Comparison of ENCODE assay signal across 9 cellular contexts in the genomic region with DNA sequence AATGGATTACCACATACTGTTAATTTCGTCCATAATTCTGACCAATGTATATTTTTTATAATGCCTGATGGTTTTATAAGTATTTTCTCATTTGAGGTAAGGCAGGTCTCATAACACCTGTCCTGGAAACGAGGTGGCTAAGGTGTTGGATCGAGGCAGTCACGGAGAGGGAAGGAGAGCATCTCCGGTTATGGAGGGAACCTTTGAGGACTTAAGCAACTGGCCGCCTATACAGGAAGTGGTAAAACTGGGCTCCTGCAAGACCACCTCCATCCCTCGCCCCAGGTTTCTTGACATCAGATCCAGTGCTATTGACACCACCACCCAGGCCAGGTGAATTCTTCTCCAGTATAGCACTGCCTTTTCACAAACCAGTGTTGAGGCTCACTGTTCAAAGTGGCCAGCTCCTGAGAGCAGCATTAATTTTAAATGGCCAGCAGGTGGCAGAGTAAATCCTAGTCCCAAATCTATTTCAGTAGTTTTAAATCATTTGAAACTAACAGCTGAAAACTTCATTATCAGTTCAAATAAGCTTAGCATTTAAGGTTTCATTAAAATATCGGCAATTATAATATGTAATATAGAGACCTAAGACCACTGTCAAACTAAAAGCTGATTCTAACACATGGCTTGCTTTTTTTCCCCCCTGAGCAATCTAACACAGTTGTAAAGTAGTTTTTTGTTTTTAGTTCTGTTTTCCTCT.
DNase-seq lines count a peak whose midpoint lies in the region; ATAC-seq, FAIRE-seq and TF ChIP-seq lines count a peak whose summit lies in the region.
"Had no signal": no experiment of that assay in that cellular context is flagged by ENCODE, and none has a peak within 500 bp of the region (broad histone marks: within the 10 kb centered on the region; RNA-seq: fewer than 3 reads in every experiment).

No MANE protein-coding gene starts in this region.

- CTCF ChIA-PET in T-cell (lab: Charles Lee) = interaction anchor here (0.5 to 2.7 kb wide), 21 partner anchors 10 to 1839 kb away, joined by 3 to 14 read pairs (median 4); no protein-coding TSS in a partner anchor

- peak; percentile 70 for ATAC-seq in GM21619 (IDR thresholded peaks at IDR 0.05; ENCODE audit: unreplicated experiment)
- ATAC-seq in T-cell (replicated peaks in 1 of 4) = peak; percentile 40 to 53 (median 46)

- H3K36me3 ChIP-seq in neuronal stem cell (replicated peaks in 1 of 2; ENCODE audit: control insufficient read depth in 2 of 2, insufficient read depth in 2 of 2, low read length in 2 of 2) = no peaks in the 10 kb centered on the region

- DNase-seq in activated CD4-positive, alpha-beta T cell treated with anti-CD3 and anti-CD28 coated beads, Interleukin-2, amount 10 ng/mL, durations not matched to agents 24 days and 14 days = peak; percentile 72
- no peak for DNase-seq in activated CD4-positive, alpha-beta T cell treated with anti-CD3 and anti-CD28 coated beads, Interleukin-2, amount 50 U/mL, for 4 hours
- DNase-seq in NCI-H1092 treated with DMSO at 0.1 percent for 48 hours (lab: John Stamatoyannopoulos, UW) (peak; percentile 66), T-cell (peak in 12 of 34 experiments; percentile 1 to 21 (median 10)), fibroblast of the aortic adventitia (ENCODE audit: low read depth) (peak; percentile 80), neuronal stem cell (ENCODE audit: low spot score) (no peak), RCC 7860 (ENCODE audit: low spot score) (no peak)

- H4K8ac ChIP-seq in neuronal stem cell (ENCODE audit: low read depth, low read length) = no peak overlapping the region

- H3K23ac ChIP-seq in neuronal stem cell (ENCODE audit: low read depth, low read length, poor library complexity) = no peak overlapping the region

- no peak overlapping the region for H2BK12ac ChIP-seq in neuronal stem cell (ENCODE audit: low read length)

- POLR2A ChIA-PET in T-cell (lab: Charles Lee) = no interaction called here

- no peaks in the 10 kb centered on the region for H3K36me3 Mint-ChIP-seq in activated CD4-positive, alpha-beta T cell treated with anti-CD3 and anti-CD28 coated beads, Interleukin-2, amount 10 ng/mL, durations not matched to agents 24 days and 14 days (ENCODE audit: low read depth)
- no peaks in the 10 kb centered on the region for H3K36me3 Mint-ChIP-seq in T-cell
- H3K36me3 Mint-ChIP-seq: activated naive CD8-positive, alpha-beta T cell had no signal

- no peak overlapping the region for H2BK15ac ChIP-seq in neuronal stem cell (ENCODE audit: low read length)

- H3K4me2 ChIP-seq in neuronal stem cell (ENCODE audit: insufficient read depth, low read length, poor library complexity, severe bottlenecking) = peak overlapping the region; percentile 15

- no peak for FAIRE-seq in RCC 7860 (lab: Jason Lieb, UNC)

- no peak overlapping the region for H3K14ac ChIP-seq in neuronal stem cell (ENCODE audit: low read length)

- no peak overlapping the region for H3K4me3 Mint-ChIP-seq in activated CD4-positive, alpha-beta T cell treated with anti-CD3 and anti-CD28 coated beads, Interleukin-2, amount 10 ng/mL, durations not matched to agents 24 days and 14 days
- H3K4me3 Mint-ChIP-seq in T-cell = no peak overlapping the region
- H3K4me3 Mint-ChIP-seq: activated naive CD8-positive, alpha-beta T cell had no signal

- no peak overlapping the region for H2AK5ac ChIP-seq in neuronal stem cell (ENCODE audit: low read depth, low read length)

- no peak overlapping the region for H3K18ac ChIP-seq in neuronal stem cell (ENCODE audit: low read length)

- peaks cover 0 to 12% of the 10 kb centered on the region in 2 donors for H3K4me1 ChIP-seq in neuronal stem cell (ENCODE audit: control insufficient read depth in 2 of 2, insufficient read depth in 1 of 2, low read depth in 1 of 2, low read length in 2 of 2)

- no peak overlapping the region for H3K27ac Mint-ChIP-seq in activated CD4-positive, alpha-beta T cell treated with anti-CD3 and anti-CD28 coated beads, Interleukin-2, amount 10 ng/mL, durations not matched to agents 24 days and 14 days
- H3K27ac Mint-ChIP-seq in T-cell = no peak overlapping the region
- H3K27ac Mint-ChIP-seq: activated naive CD8-positive, alpha-beta T cell had no signal

- H3K4ac ChIP-seq in neuronal stem cell (ENCODE audit: low read length) = no peak overlapping the region

- no peak overlapping the region for H3K27ac ChIP-seq in neuronal stem cell (replicated peaks; ENCODE audit: low read length)

- H2BK5ac ChIP-seq in neuronal stem cell (ENCODE audit: low read length) = no peak overlapping the region

- WGBS in neuronal stem cell (ENCODE audit: extremely low coverage in 2 of 2, insufficient read length in 2 of 2, insufficient replicate concordance in 1 of 2), 2 donors = no CpG with 5 or more reads among the region's 8 CpGs

- no peak overlapping the region for H4K91ac ChIP-seq in neuronal stem cell (ENCODE audit: low read depth, low read length, poor library complexity)

- no peaks in the 10 kb centered on the region for H3K4me1 Mint-ChIP-seq in activated CD4-positive, alpha-beta T cell treated with anti-CD3 and anti-CD28 coated beads, Interleukin-2, amount 10 ng/mL, durations not matched to agents 24 days and 14 days
- H3K4me1 Mint-ChIP-seq in T-cell = peaks cover 0 to 2% (median 0%) of the 10 kb centered on the region in 3 donors

- H3K9me3 ChIP-seq in neuronal stem cell (replicated peaks in 1 of 2; ENCODE audit: control insufficient read depth in 2 of 2, insufficient read depth in 1 of 2, low read depth in 1 of 2, low read length in 2 of 2) = no peaks in the 10 kb centered on the region

- H3K27me3 ChIP-seq in neuronal stem cell (ENCODE audit: control insufficient read depth in 3 of 3, insufficient read depth in 3 of 3, low read depth in 1 of 3, low read length in 3 of 3) = peaks cover 0 to 99% (median 0%) of the 10 kb centered on the region in 3 experiments

- peaks cover 24% of the 10 kb centered on the region for H3K27me3 Mint-ChIP-seq in activated CD4-positive, alpha-beta T cell treated with anti-CD3 and anti-CD28 coated beads, Interleukin-2, amount 10 ng/mL, durations not matched to agents 24 days and 14 days
- H3K27me3 Mint-ChIP-seq in T-cell = peaks cover 3 to 6% of the 10 kb centered on the region in 2 donors
- H3K27me3 Mint-ChIP-seq: activated naive CD8-positive, alpha-beta T cell had no signal

- H3K4me3 ChIP-seq in fibroblast of the aortic adventitia (ENCODE audit: low read depth, low read length) (no peak overlapping the region), neuronal stem cell (ENCODE audit: low read length in 2 of 2) (no peak overlapping the region)

- no peaks in the 10 kb centered on the region for H3K79me1 ChIP-seq in neuronal stem cell (ENCODE audit: low read depth, low read length)

- no peak overlapping the region for H2AFZ ChIP-seq in neuronal stem cell (ENCODE audit: low read length)

- no peak overlapping the region for H3K9ac ChIP-seq in neuronal stem cell (ENCODE audit: low read depth, low read length, poor library complexity)

- no peak overlapping the region for H2BK120ac ChIP-seq in neuronal stem cell (ENCODE audit: low read depth, low read length)

- peak; percentile 60 for TF ChIP-seq CTCF in fibroblast of the aortic adventitia (IDR thresholded peaks at IDR 0.05; ENCODE audit: insufficient read depth, low read length)

- no peaks in the 10 kb centered on the region for H3K9me3 Mint-ChIP-seq in activated CD4-positive, alpha-beta T cell treated with anti-CD3 and anti-CD28 coated beads, Interleukin-2, amount 10 ng/mL, durations not matched to agents 24 days and 14 days
- H3K9me3 Mint-ChIP-seq in T-cell = no peaks in the 10 kb centered on the region

- intact Hi-C loops in activated CD4-positive, alpha-beta T cell treated with anti-CD3 and anti-CD28 coated beads, Interleukin-2, amount 10 ng/mL, durations not matched to agents 24 days and 14 days (cut with micrococcal nuclease) = loop anchor here (2.0 to 10.0 kb wide), 3 partner anchors 155 to 903 kb away; partner anchors contain the start of gene SIX6

Comparison
In these comparisons a context has a peak if more than half of its experiments do, and no peak if none do; other contexts are left out.
1. DNase-seq: peak in activated CD4-positive, alpha-beta T cell treated with anti-CD3 and anti-CD28 coated beads, Interleukin-2, amount 10 ng/mL, durations not matched to agents 24 days and 14 days (single experiment), NCI-H1092 treated with DMSO at 0.1 percent for 48 hours (single experiment) and fibroblast of the aortic adventitia (single experiment); none in activated CD4-positive, alpha-beta T cell treated with anti-CD3 and anti-CD28 coated beads, Interleukin-2, amount 50 U/mL, for 4 hours (0 of 2), neuronal stem cell (single experiment) and RCC 7860 (single experiment).